ENCODE assay signal across 1 cellular context in genomic region chr10:93821051-93821772, GRCh38.
TF ChIP-seq lines count a peak whose summit lies in the region.

No MANE protein-coding gene starts in this region.

TF ChIP-seq in WTC11, 78 proteins besides CTCF, POLR2A, EP300 and RAD21 (continued from another document):
- TF ChIP-seq AFF4 (CRISPR knock-in tag; IDR thresholded peaks at IDR 0.05; ENCODE audit: borderline replicate concordance): no peak
- no peak for TF ChIP-seq CDX4 (CRISPR knock-in tag; IDR thresholded peaks at IDR 0.05; ENCODE audit: borderline replicate concordance)
- TF ChIP-seq MYBL2 (CRISPR knock-in tag; IDR thresholded peaks at IDR 0.05): no peak
- no peak for TF ChIP-seq MXD4 (CRISPR knock-in tag; IDR thresholded peaks at IDR 0.05; ENCODE audit: borderline replicate concordance)
- no peak for TF ChIP-seq RELA (CRISPR knock-in tag; IDR thresholded peaks at IDR 0.05; ENCODE audit: borderline replicate concordance)
- TF ChIP-seq, protein P1, sequence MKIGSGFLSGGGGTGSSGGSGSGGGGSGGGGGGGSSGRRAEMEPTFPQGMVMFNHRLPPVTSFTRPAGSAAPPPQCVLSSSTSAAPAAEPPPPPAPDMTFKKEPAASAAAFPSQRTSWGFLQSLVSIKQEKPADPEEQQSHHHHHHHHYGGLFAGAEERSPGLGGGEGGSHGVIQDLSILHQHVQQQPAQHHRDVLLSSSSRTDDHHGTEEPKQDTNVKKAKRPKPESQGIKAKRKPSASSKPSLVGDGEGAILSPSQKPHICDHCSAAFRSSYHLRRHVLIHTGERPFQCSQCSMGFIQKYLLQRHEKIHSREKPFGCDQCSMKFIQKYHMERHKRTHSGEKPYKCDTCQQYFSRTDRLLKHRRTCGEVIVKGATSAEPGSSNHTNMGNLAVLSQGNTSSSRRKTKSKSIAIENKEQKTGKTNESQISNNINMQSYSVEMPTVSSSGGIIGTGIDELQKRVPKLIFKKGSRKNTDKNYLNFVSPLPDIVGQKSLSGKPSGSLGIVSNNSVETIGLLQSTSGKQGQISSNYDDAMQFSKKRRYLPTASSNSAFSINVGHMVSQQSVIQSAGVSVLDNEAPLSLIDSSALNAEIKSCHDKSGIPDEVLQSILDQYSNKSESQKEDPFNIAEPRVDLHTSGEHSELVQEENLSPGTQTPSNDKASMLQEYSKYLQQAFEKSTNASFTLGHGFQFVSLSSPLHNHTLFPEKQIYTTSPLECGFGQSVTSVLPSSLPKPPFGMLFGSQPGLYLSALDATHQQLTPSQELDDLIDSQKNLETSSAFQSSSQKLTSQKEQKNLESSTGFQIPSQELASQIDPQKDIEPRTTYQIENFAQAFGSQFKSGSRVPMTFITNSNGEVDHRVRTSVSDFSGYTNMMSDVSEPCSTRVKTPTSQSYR (CRISPR knock-in tag; IDR thresholded peaks at IDR 0.05): no peak
- TF ChIP-seq NFYB (CRISPR knock-in tag; conservative IDR thresholded peaks at IDR 0.05; ENCODE audit: low read depth): no peak
- TF ChIP-seq GRHL2 (CRISPR knock-in tag; IDR thresholded peaks at IDR 0.05; ENCODE audit: insufficient replicate concordance, severe bottlenecking): no peak
- TF ChIP-seq PRRX2 (CRISPR knock-in tag; IDR thresholded peaks at IDR 0.05): no peak
- no peak for TF ChIP-seq FOXJ3 (CRISPR knock-in tag; IDR thresholded peaks at IDR 0.05; ENCODE audit: borderline replicate concordance)
- TF ChIP-seq ETV6 (CRISPR knock-in tag; IDR thresholded peaks at IDR 0.05): no peak
